Comparison of ENCODE assay signal across 10 cellular contexts in the genomic region with DNA sequence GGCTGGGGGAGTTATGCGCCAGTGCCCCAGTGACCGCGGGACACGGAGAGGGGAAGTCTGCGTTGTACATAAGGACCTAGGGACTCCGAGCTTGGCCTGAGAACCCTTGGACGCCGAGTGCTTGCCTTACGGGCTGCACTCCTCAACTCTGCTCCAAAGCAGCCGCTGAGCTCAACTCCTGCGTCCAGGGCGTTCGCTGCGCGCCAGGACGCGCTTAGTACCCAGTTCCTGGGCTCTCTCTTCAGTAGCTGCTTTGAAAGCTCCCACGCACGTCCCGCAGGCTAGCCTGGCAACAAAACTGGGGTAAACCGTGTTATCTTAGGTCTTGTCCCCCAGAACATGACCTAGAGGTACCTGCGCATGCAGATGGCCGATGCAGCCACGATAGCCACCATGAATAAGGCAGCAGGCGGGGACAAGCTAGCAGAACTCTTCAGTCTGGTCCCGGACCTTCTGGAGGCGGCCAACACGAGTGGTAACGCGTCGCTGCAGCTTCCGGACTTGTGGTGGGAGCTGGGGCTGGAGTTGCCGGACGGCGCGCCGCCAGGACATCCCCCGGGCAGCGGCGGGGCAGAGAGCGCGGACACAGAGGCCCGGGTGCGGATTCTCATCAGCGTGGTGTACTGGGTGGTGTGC. TPM values are rescaled to one million over a fixed set of nuclear protein-coding genes. Genes with fewer than 3 reads are reported as not detected.
A peak's percentile ranks its signal among the peaks of the same experiment; 100 is the strongest.
DNase-seq lines count a peak whose midpoint lies in the region; FAIRE-seq and TF ChIP-seq lines count a peak whose summit lies in the region.
"Had no signal": no experiment of that assay in that cellular context is flagged by ENCODE, and none has a peak within 500 bp of the region (broad histone marks: within the 10 kb centered on the region; RNA-seq: fewer than 3 reads in every experiment).

A gene with protein sequence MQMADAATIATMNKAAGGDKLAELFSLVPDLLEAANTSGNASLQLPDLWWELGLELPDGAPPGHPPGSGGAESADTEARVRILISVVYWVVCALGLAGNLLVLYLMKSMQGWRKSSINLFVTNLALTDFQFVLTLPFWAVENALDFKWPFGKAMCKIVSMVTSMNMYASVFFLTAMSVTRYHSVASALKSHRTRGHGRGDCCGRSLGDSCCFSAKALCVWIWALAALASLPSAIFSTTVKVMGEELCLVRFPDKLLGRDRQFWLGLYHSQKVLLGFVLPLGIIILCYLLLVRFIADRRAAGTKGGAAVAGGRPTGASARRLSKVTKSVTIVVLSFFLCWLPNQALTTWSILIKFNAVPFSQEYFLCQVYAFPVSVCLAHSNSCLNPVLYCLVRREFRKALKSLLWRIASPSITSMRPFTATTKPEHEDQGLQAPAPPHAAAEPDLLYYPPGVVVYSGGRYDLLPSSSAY (plus strand): TSS at position 6 of the 636 bp plus-strand sequence. CDS start 355 bp downstream, at position 361.

- TF ChIP-seq CTCF in cardiac fibroblast (IDR thresholded peaks at IDR 0.05; ENCODE audit: low read depth, low read length) (no peak), kidney (IDR thresholded peaks at IDR 0.05; ENCODE audit: borderline replicate concordance, extremely low read depth, insufficient read depth) (no peak), suprapubic skin (IDR thresholded peaks at IDR 0.05) (no peak)

- intact Hi-C loops in kidney (cut with DNase I), result no loop called here

- H3K9ac ChIP-seq in kidney (ENCODE audit: low read length in 2 of 2), result no peak within 1 kb of the TSS

- no peak for FAIRE-seq in kidney (lab: Jason Lieb, UNC)
- FAIRE-seq: A204.1 had no signal

- no peak for TF ChIP-seq POLR2A in suprapubic skin (IDR thresholded peaks at IDR 0.05)

- peaks cover 45% of the 10 kb centered on the region for H3K27me3 ChIP-seq in suprapubic skin

- H3K27ac ChIP-seq in kidney (ENCODE audit: low read depth in 2 of 2, low read length in 2 of 2) (no peak within 1 kb of the TSS), suprapubic skin (no peak within 1 kb of the TSS)

- no peaks in the 10 kb centered on the region for H3K36me3 ChIP-seq in kidney (ENCODE audit: control insufficient read depth in 1 of 2, insufficient read depth in 2 of 2, low read length in 2 of 2)
- no peaks in the 10 kb centered on the region for H3K36me3 ChIP-seq in suprapubic skin

- H3K4me3 ChIP-seq in cardiac fibroblast (replicated peaks in 1 of 2; ENCODE audit: low read depth in 2 of 2, low read length in 2 of 2) (peak within 1 kb of the TSS; percentile 45 to 57), kidney (ENCODE audit: low read length in 2 of 2) (peak within 1 kb of the TSS; percentile 51 to 61), suprapubic skin (peak within 1 kb of the TSS; percentile 31)

- no peaks in the 10 kb centered on the region for H3K9me3 ChIP-seq in kidney (ENCODE audit: control insufficient read depth in 1 of 2, low read length in 2 of 2)
- H3K9me3 ChIP-seq in suprapubic skin, result no peaks in the 10 kb centered on the region

- DNase-seq in NCI-H1092 treated with DMSO at 0.1 percent for 48 hours (lab: John Stamatoyannopoulos, UW) (peak; percentile 37), NCI-H1092 (lab: John Stamatoyannopoulos, UW) (no peak), cardiac fibroblast (ENCODE audit: low read depth in 2 of 2) (peak; percentile 45 to 67), kidney (peak; percentile 70), suprapubic skin (ENCODE audit: low spot score in 2 of 2) (no peak), C1 segment of cervical spinal cord (lab: John Stamatoyannopoulos, UW) (no peak), NCI-H446 (lab: John Stamatoyannopoulos, UW) (no peak)
- DNase-seq in activated CD8-positive, alpha-beta memory T cell treated with anti-CD3 and anti-CD28 coated beads for 24 hours, result no peak

- peaks cover 10 to 13% of the 10 kb centered on the region in 2 donors for H3K4me1 ChIP-seq in kidney (ENCODE audit: control insufficient read depth in 1 of 2, insufficient read depth in 1 of 2, low read depth in 1 of 2, low read length in 2 of 2)
- H3K4me1 ChIP-seq in suprapubic skin, result peaks cover 16% of the 10 kb centered on the region

- WGBS in suprapubic skin, result 0% methylated on average over 6 of the region's 45 CpGs

- no peak for TF ChIP-seq EP300 in suprapubic skin (IDR thresholded peaks at IDR 0.05)

RNA-seq across cellular contexts. Expression of the gene that starts here (rescaled TPM):
- total RNA-seq in kidney (not detected), suprapubic skin (not detected)
- not detected for polyA plus RNA-seq in kidney (ENCODE audit: insufficient read depth, low read depth, low replicate concordance)
- total RNA-seq: T-cell had no signal

Comparison
In these comparisons a context has a peak if more than half of its experiments do, and no peak if none do; other contexts are left out.
1. DNase-seq: peak in NCI-H1092 treated with DMSO at 0.1 percent for 48 hours (single experiment) and cardiac fibroblast (2 of 2); none in NCI-H1092 (single experiment), suprapubic skin (0 of 2), C1 segment of cervical spinal cord (0 of 14), NCI-H446 (0 of 2) and activated CD8-positive, alpha-beta memory T cell treated with anti-CD3 and anti-CD28 coated beads for 24 hours (single experiment).
2. Peak in DNase-seq and H3K4me3 ChIP-seq in kidney; RNA of the gene not detected or under 1 TPM.
3. Peak in every context shown above with its lines, with median percentiles within 50 percentile points of each other: H3K4me3 ChIP-seq.